Comparison of ENCODE assay signal across 30 cellular contexts in the genomic region with DNA sequence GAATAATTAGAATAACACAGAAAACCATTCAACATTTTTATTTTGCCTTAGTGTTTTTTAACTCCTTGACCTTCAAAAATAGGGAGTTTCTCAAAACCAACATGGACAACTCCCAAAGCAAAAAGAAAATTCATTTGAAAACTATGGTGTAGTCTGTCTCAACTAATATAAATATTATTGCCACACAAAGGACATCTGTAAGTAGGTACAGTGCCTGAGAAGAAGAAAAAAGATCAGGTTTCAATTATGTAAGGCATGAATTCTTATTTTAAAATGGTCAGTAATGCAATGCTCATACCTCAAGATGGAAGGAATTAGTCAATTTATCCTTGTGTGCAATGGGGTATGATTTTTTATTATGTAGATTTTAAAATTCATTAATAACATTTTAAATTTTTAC.
"Had no signal": no experiment of that assay in that cellular context is flagged by ENCODE, and none has a peak within 500 bp of the region (broad histone marks: within the 10 kb centered on the region; RNA-seq: fewer than 3 reads in every experiment).

No MANE protein-coding gene starts in this region.

- H3K36me3 Mint-ChIP-seq: activated CD4-positive, alpha-beta memory T cell treated with anti-CD3 and anti-CD28 coated beads for 36 hours; activated CD8-positive, alpha-beta memory T cell treated with anti-CD3 and anti-CD28 coated beads, Interleukin-2, amount 10 ng/mL, durations not matched to agents 7 days and 5 days; activated naive CD4-positive, alpha-beta T cell treated with anti-CD3 and anti-CD28 coated beads, Interleukin-2, amount 50 U/mL, for 24 hours; activated naive CD8-positive, alpha-beta T cell treated with anti-CD3 and anti-CD28 coated beads, Interleukin-2, amount 10 ng/mL, durations not matched to agents 7 days and 5 days had no signal

- H3K4me1 Mint-ChIP-seq: activated CD4-positive, alpha-beta T cell treated with anti-CD3 and anti-CD28 coated beads for 36 hours; activated CD4-positive, alpha-beta T cell treated with anti-CD3 and anti-CD28 coated beads, Interleukin-2, amount 10 ng/mL, durations not matched to agents 24 days and 14 days; activated CD8-positive, alpha-beta memory T cell treated with anti-CD3 and anti-CD28 coated beads, Interleukin-2, amount 10 ng/mL, durations not matched to agents 7 days and 5 days; activated naive CD4-positive, alpha-beta T cell treated with anti-CD3 and anti-CD28 coated beads, Interleukin-2, amount 50 U/mL, for 24 hours; activated naive CD8-positive, alpha-beta T cell treated with anti-CD3 and anti-CD28 coated beads, Interleukin-2, amount 10 ng/mL, durations not matched to agents 7 days and 5 days; central memory CD8-positive, alpha-beta T cell; endodermal cell had no signal

- H3K9me3 Mint-ChIP-seq: activated T-helper 1 cell treated with anti-CD3 and anti-CD28 coated beads, Interleukin-12 subunit alpha, Interleukin-12 subunit beta, Interleukin-2, Interleukin-4 antibody, amounts not matched to agents 30 ng/mL and 10 ng/mL and 1 ng/mL, durations not matched to agents 14 hours and 24 hours and 36 hours; central memory CD8-positive, alpha-beta T cell; endodermal cell had no signal

- H3K4me3 Mint-ChIP-seq: activated CD4-positive, alpha-beta memory T cell treated with anti-CD3 and anti-CD28 coated beads for 36 hours; activated CD4-positive, alpha-beta T cell treated with anti-CD3 and anti-CD28 coated beads for 36 hours; activated CD4-positive, alpha-beta T cell treated with anti-CD3 and anti-CD28 coated beads, Interleukin-2, amount 10 ng/mL, durations not matched to agents 24 days and 14 days; activated CD8-positive, alpha-beta memory T cell treated with anti-CD3 and anti-CD28 coated beads, Interleukin-2, amount 10 ng/mL, durations not matched to agents 7 days and 5 days; activated CD8-positive, alpha-beta T cell treated with anti-CD3 and anti-CD28 coated beads, Interleukin-2, amount 10 ng/mL, durations not matched to agents 7 days and 5 days; activated naive CD4-positive, alpha-beta T cell treated with anti-CD3 and anti-CD28 coated beads for 36 hours; activated naive CD4-positive, alpha-beta T cell treated with anti-CD3 and anti-CD28 coated beads, Interleukin-2, amount 50 U/mL, for 24 hours; activated naive CD8-positive, alpha-beta T cell treated with anti-CD3 and anti-CD28 coated beads, Interleukin-2, amount 10 ng/mL, durations not matched to agents 7 days and 5 days; activated T-helper 1 cell treated with anti-CD3 and anti-CD28 coated beads, Interleukin-12 subunit alpha, Interleukin-12 subunit beta, Interleukin-2, Interleukin-4 antibody, amounts not matched to agents 30 ng/mL and 10 ng/mL and 1 ng/mL, durations not matched to agents 14 hours and 24 hours and 36 hours; central memory CD8-positive, alpha-beta T cell; dendritic cell treated with granulocyte-macrophage colony-stimulating factor and Interleukin-4, amounts not matched to agents 40 ng/mL and 50 ng/mL, for 4 days; endodermal cell had no signal

- H3K4me1 ChIP-seq: esophagus muscularis mucosa had no signal

- H3K27me3 Mint-ChIP-seq: activated CD4-positive, alpha-beta memory T cell treated with anti-CD3 and anti-CD28 coated beads for 36 hours; activated CD4-positive, alpha-beta T cell treated with anti-CD3 and anti-CD28 coated beads for 36 hours; activated CD4-positive, alpha-beta T cell treated with anti-CD3 and anti-CD28 coated beads, Interleukin-2, amount 10 ng/mL, durations not matched to agents 24 days and 14 days; activated CD8-positive, alpha-beta memory T cell treated with anti-CD3 and anti-CD28 coated beads, Interleukin-2, amount 10 ng/mL, durations not matched to agents 7 days and 5 days; activated naive CD4-positive, alpha-beta T cell treated with anti-CD3 and anti-CD28 coated beads, Interleukin-2, amount 50 U/mL, for 24 hours; activated naive CD8-positive, alpha-beta T cell treated with anti-CD3 and anti-CD28 coated beads, Interleukin-2, amount 10 ng/mL, durations not matched to agents 7 days and 5 days; central memory CD8-positive, alpha-beta T cell; dendritic cell treated with granulocyte-macrophage colony-stimulating factor and Interleukin-4, amounts not matched to agents 40 ng/mL and 50 ng/mL, for 4 days had no signal

- H3K4me3 ChIP-seq: coronary artery, dorsolateral prefrontal cortex, esophagus muscularis mucosa had no signal

- H3K36me3 ChIP-seq: brain microvascular endothelial cell, esophagus muscularis mucosa had no signal

- DNase-seq: activated CD4-positive, alpha-beta memory T cell treated with anti-CD3 and anti-CD28 coated beads for 36 hours; activated CD4-positive, alpha-beta T cell treated with anti-CD3 and anti-CD28 coated beads for 36 hours; activated CD4-positive, alpha-beta T cell treated with anti-CD3 and anti-CD28 coated beads, Interleukin-2, amount 10 ng/mL, durations not matched to agents 24 days and 14 days; activated CD4-positive, CD25-positive, alpha-beta regulatory T cell; activated CD4-positive, CD25-positive, alpha-beta regulatory T cell treated with anti-CD3 and anti-CD28 coated beads, Interleukin-2, amount 50 U/mL, for 72 hours; activated CD8-positive, alpha-beta memory T cell treated with anti-CD3 and anti-CD28 coated beads, Interleukin-2, amount 10 ng/mL, durations not matched to agents 7 days and 5 days; activated CD8-positive, alpha-beta memory T cell treated with anti-CD3 and anti-CD28 coated beads, Interleukin-2, amount 50 U/mL, for 4 hours; activated CD8-positive, alpha-beta T cell treated with anti-CD3 and anti-CD28 coated beads, Interleukin-2, amount 10 ng/mL, durations not matched to agents 7 days and 5 days; activated effector memory CD4-positive, alpha-beta T cell treated with anti-CD3 and anti-CD28 coated beads, Interleukin-2, amount 50 U/mL, for 16 hours; activated naive CD4-positive, alpha-beta T cell treated with anti-CD3 and anti-CD28 coated beads for 36 hours; activated naive CD8-positive, alpha-beta T cell treated with anti-CD3 and anti-CD28 coated beads, Interleukin-2, amount 10 ng/mL, durations not matched to agents 7 days and 5 days; activated T-cell treated with anti-CD3 and anti-CD28 coated beads, Interleukin-2, amount 50 U/mL, for 1 hour; activated T-cell treated with anti-CD3 and anti-CD28 coated beads, Interleukin-2, amount 50 U/mL, for 48 hours; amniotic stem cell; anterior cingulate cortex; brain microvascular endothelial cell; dorsolateral prefrontal cortex; effector memory CD4-positive, alpha-beta T cell; endodermal cell; erythroblast; foreskin fibroblast; head of caudate nucleus; T-helper 2 cell had no signal

- H3K27me3 ChIP-seq: brain microvascular endothelial cell, dorsolateral prefrontal cortex, esophagus muscularis mucosa had no signal

- ATAC-seq: activated CD4-positive, alpha-beta T cell treated with anti-CD3 and anti-CD28 coated beads for 36 hours; activated CD8-positive, alpha-beta memory T cell treated with anti-CD3 and anti-CD28 coated beads, Interleukin-2, amount 10 ng/mL, durations not matched to agents 7 days and 5 days; activated CD8-positive, alpha-beta T cell treated with anti-CD3 and anti-CD28 coated beads, Interleukin-2, amount 10 ng/mL, durations not matched to agents 7 days and 5 days had no signal

- H3K27ac Mint-ChIP-seq: activated CD4-positive, alpha-beta memory T cell treated with anti-CD3 and anti-CD28 coated beads for 36 hours; activated CD4-positive, alpha-beta T cell treated with anti-CD3 and anti-CD28 coated beads for 36 hours; activated CD4-positive, alpha-beta T cell treated with anti-CD3 and anti-CD28 coated beads, Interleukin-2, amount 10 ng/mL, durations not matched to agents 24 days and 14 days; activated CD8-positive, alpha-beta memory T cell treated with anti-CD3 and anti-CD28 coated beads, Interleukin-2, amount 10 ng/mL, durations not matched to agents 7 days and 5 days; activated CD8-positive, alpha-beta T cell treated with anti-CD3 and anti-CD28 coated beads, Interleukin-2, amount 10 ng/mL, durations not matched to agents 7 days and 5 days; activated naive CD4-positive, alpha-beta T cell treated with anti-CD3 and anti-CD28 coated beads for 36 hours; activated naive CD4-positive, alpha-beta T cell treated with anti-CD3 and anti-CD28 coated beads, Interleukin-2, amount 50 U/mL, for 24 hours; activated naive CD8-positive, alpha-beta T cell treated with anti-CD3 and anti-CD28 coated beads, Interleukin-2, amount 10 ng/mL, durations not matched to agents 7 days and 5 days; activated T-helper 1 cell treated with anti-CD3 and anti-CD28 coated beads, Interleukin-12 subunit alpha, Interleukin-12 subunit beta, Interleukin-2, Interleukin-4 antibody, amounts not matched to agents 30 ng/mL and 10 ng/mL and 1 ng/mL, durations not matched to agents 14 hours and 24 hours and 36 hours; activated T-helper 2 cell treated with anti-CD3 and anti-CD28 coated beads, Interferon-gamma antibody, Interleukin-2, Interleukin-4, amounts not matched to agents 10 μg/mL and 5 μg/mL and 100 μg/mL, durations not matched to agents 14 hours and 24 hours and 36 hours; dendritic cell treated with granulocyte-macrophage colony-stimulating factor and Interleukin-4, amounts not matched to agents 40 ng/mL and 50 ng/mL, for 4 days; endodermal cell had no signal
